Comparison of ENCODE assay signal across 14 cellular contexts in genomic region chr2:26913599-26914285, GRCh38. TPM values are rescaled to one million over a fixed set of nuclear protein-coding genes. Genes with fewer than 3 reads are reported as not detected.
DNase-seq lines count a peak whose midpoint lies in the region; ATAC-seq and TF ChIP-seq lines count a peak whose summit lies in the region.
"Had no signal": no experiment of that assay in that cellular context is flagged by ENCODE, and none has a peak within 500 bp of the region (broad histone marks: within the 10 kb centered on the region; RNA-seq: fewer than 3 reads in every experiment).

No MANE protein-coding gene starts in this region.

- H3K27me3 ChIP-seq in right atrium auricular region: no peaks in the 10 kb centered on the region
- H3K27me3 ChIP-seq in colonic mucosa: no peaks in the 10 kb centered on the region
- H3K27me3 ChIP-seq in CD4-positive, alpha-beta T cell (ENCODE audit: control insufficient read depth, insufficient read depth, low read length): peaks cover 8% of the 10 kb centered on the region

- H3K4me3 ChIP-seq in right atrium auricular region (no peak overlapping the region), fibroblast of mammary gland (ENCODE audit: control insufficient read depth, low read depth, low read length) (no peak overlapping the region), mesodermal cell (ENCODE audit: extremely low read depth, insufficient read depth, low read length, poor library complexity, severe bottlenecking) (no peak overlapping the region), colonic mucosa (no peak overlapping the region)
- H3K4me3 ChIP-seq: thoracic aorta had no signal

- H3K9me3 ChIP-seq in right atrium auricular region (no peaks in the 10 kb centered on the region), mesodermal cell (ENCODE audit: control insufficient read depth, low read length) (no peaks in the 10 kb centered on the region), colonic mucosa (no peaks in the 10 kb centered on the region)
- no peaks in the 10 kb centered on the region for H3K9me3 ChIP-seq in CD4-positive, alpha-beta T cell (ENCODE audit: control insufficient read depth, low read length)
- H3K9me3 ChIP-seq: thoracic aorta had no signal

- ATAC-seq in Right ventricle myocardium inferior: peak; percentile 80
- no peak for ATAC-seq in CD4-positive, alpha-beta T cell (ENCODE audit: poor library complexity)
- ATAC-seq: effector memory CD8-positive, alpha-beta T cell had no signal

- H3K36me3 ChIP-seq in right atrium auricular region: no peaks in the 10 kb centered on the region
- no peaks in the 10 kb centered on the region for H3K36me3 ChIP-seq in mesodermal cell (ENCODE audit: control insufficient read depth, insufficient read depth, low read length)
- H3K36me3 ChIP-seq in colonic mucosa: no peaks in the 10 kb centered on the region
- H3K36me3 ChIP-seq: thoracic aorta had no signal

- H3K9me3 Mint-ChIP-seq in CD4-positive, alpha-beta T cell: no peaks in the 10 kb centered on the region
- peaks cover 3% of the 10 kb centered on the region for H3K9me3 Mint-ChIP-seq in glutamatergic neuron (ENCODE audit: unreplicated experiment)
- H3K9me3 Mint-ChIP-seq: effector memory CD8-positive, alpha-beta T cell had no signal

- TF ChIP-seq CTCF in right atrium auricular region (IDR thresholded peaks at IDR 0.05) (no peak), fibroblast of mammary gland (conservative IDR thresholded peaks at IDR 0.05; ENCODE audit: control insufficient read depth, insufficient read depth, low read depth, low read length) (no peak), colonic mucosa (IDR thresholded peaks at IDR 0.05) (no peak), glutamatergic neuron (IDR thresholded peaks at IDR 0.05; ENCODE audit: partially characterized antibody, unreplicated experiment) (no peak)
- TF ChIP-seq CTCF in CD4-positive, alpha-beta T cell (IDR thresholded peaks at IDR 0.05): no peak

- 76% methylated on average over 8 of the region's 9 CpGs for WGBS in mesodermal cell (ENCODE audit: insufficient coverage in 2 of 2), 2 experiments

- POLR2A ChIA-PET in CD4-positive, alpha-beta T cell (lab: Charles Lee): interaction anchor here (0.7 kb wide), 1 partner anchor 1913 kb away, joined by 4 read pairs; no protein-coding TSS in a partner anchor

- no peak for DNase-seq in Right ventricle myocardium inferior (ENCODE audit: missing footprints)
- no peak for DNase-seq in right atrium auricular region (ENCODE audit: low spot score)
- DNase-seq in fibroblast of mammary gland (ENCODE audit: low read depth): peak; percentile 5
- no peak for DNase-seq in activated CD4-positive, alpha-beta T cell treated with anti-CD3 and anti-CD28 coated beads, Interleukin-2, amount 50 U/mL, for 48 hours
- DNase-seq in colonic mucosa: no peak
- DNase-seq in CD4-positive, alpha-beta T cell: no peak
- no peak for DNase-seq in glutamatergic neuron
- DNase-seq: 8988T; activated CD8-positive, alpha-beta memory T cell treated with anti-CD3 and anti-CD28 coated beads, Interleukin-2, amount 50 U/mL, for 4 hours; effector memory CD8-positive, alpha-beta T cell; NCI-H1417 treated with DMSO at 0.1 percent for 48 hours; NCI-H446 had no signal

- no peak overlapping the region for H3K4me3 Mint-ChIP-seq in CD4-positive, alpha-beta T cell
- H3K4me3 Mint-ChIP-seq in glutamatergic neuron (ENCODE audit: unreplicated experiment): no peak overlapping the region
- H3K4me3 Mint-ChIP-seq: effector memory CD8-positive, alpha-beta T cell had no signal

- no peaks in the 10 kb centered on the region for H3K36me3 Mint-ChIP-seq in CD4-positive, alpha-beta T cell (ENCODE audit: low read depth)
- H3K36me3 Mint-ChIP-seq in glutamatergic neuron (ENCODE audit: unreplicated experiment): peaks cover 9% of the 10 kb centered on the region

- CTCF ChIA-PET in CD4-positive, alpha-beta T cell (lab: Charles Lee): no interaction called here

- intact Hi-C loops in Right ventricle myocardium inferior (cut with DNase I) (no loop called here), colonic mucosa (cut with DNase I) (no loop called here)
- intact Hi-C loops in CD4-positive, alpha-beta T cell (cut with DNase I, micrococcal nuclease): no loop called here

- H3K27me3 Mint-ChIP-seq in CD4-positive, alpha-beta T cell: peaks cover 19% of the 10 kb centered on the region
- H3K27me3 Mint-ChIP-seq in glutamatergic neuron (ENCODE audit: unreplicated experiment): peaks cover 2% of the 10 kb centered on the region

- H3K4me1 ChIP-seq in right atrium auricular region: peaks cover 0 to 11% of the 10 kb centered on the region in 2 donors
- H3K4me1 ChIP-seq in mesodermal cell (ENCODE audit: control insufficient read depth, insufficient read depth, low read length, poor library complexity, severe bottlenecking): peaks cover 20% of the 10 kb centered on the region
- H3K4me1 ChIP-seq in colonic mucosa: no peaks in the 10 kb centered on the region

- H3K4me1 Mint-ChIP-seq in CD4-positive, alpha-beta T cell (ENCODE audit: low read depth): no peaks in the 10 kb centered on the region
- peaks cover 26% of the 10 kb centered on the region for H3K4me1 Mint-ChIP-seq in glutamatergic neuron (ENCODE audit: low read depth, unreplicated experiment)

- no peak overlapping the region for H3K27ac ChIP-seq in right atrium auricular region
- peak overlapping the region; percentile 26 for H3K27ac ChIP-seq in mesodermal cell (ENCODE audit: low read depth, low read length, severe bottlenecking)
- H3K27ac ChIP-seq in colonic mucosa: no peak overlapping the region
- H3K27ac ChIP-seq in CD4-positive, alpha-beta T cell (ENCODE audit: low read depth, low read length): no peak overlapping the region
- H3K27ac ChIP-seq: thoracic aorta had no signal

- no peak overlapping the region for H3K9ac ChIP-seq in colonic mucosa (ENCODE audit: low read depth in 2 of 2, low read length in 2 of 2)

- no peak overlapping the region for H3K27ac Mint-ChIP-seq in CD4-positive, alpha-beta T cell
- H3K27ac Mint-ChIP-seq in glutamatergic neuron (ENCODE audit: unreplicated experiment): no peak overlapping the region
- H3K27ac Mint-ChIP-seq: effector memory CD8-positive, alpha-beta T cell had no signal

RNA-seq across cellular contexts. Expression of gene MAPRE3, which starts 56.7 kb away (rescaled TPM):
- 58.9 TPM for total RNA-seq in Right ventricle myocardium inferior
- total RNA-seq in right atrium auricular region: 10 to 100 TPM; 20.6 to 33.4 TPM
- 22.7 TPM for polyA plus RNA-seq in mesodermal cell (2013, experiment 1 of 2)
- polyA plus RNA-seq in mesodermal cell (2013, experiment 2 of 2): 21.4 TPM
- 10 to 100 TPM; 21.6 to 22.0 TPM for total RNA-seq in colonic mucosa
- total RNA-seq in CD4-positive, alpha-beta T cell: 1 to 10 TPM; 3.4 to 4.5 TPM
- 49.2 TPM for total RNA-seq in glutamatergic neuron (ENCODE audit: unreplicated experiment)
